Comparison of ENCODE assay signal across 6 cellular contexts in the genomic region with DNA sequence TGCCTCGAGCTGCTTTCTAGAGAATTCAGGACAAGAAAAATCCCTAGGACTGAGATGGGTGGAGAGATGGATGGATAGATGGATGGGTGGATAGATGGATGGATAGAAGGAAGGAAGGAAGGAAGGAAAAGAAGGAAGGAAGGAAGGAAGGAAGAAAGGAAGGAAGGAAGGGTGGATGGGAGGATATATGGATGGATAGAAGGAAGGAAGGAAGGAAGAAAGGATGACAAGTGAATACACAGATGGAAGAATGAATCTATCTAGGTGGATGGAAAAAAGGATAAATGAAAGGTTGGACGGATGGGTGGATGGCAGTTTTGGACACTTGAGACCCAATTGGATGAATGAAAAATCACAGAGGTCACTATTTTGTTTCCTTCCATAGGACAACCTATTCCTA.
"Had no signal": no experiment of that assay in that cellular context is flagged by ENCODE, and none has a peak within 500 bp of the region (broad histone marks: within the 10 kb centered on the region; RNA-seq: fewer than 3 reads in every experiment).

No MANE protein-coding gene starts in this region.

- H3K27ac ChIP-seq: HL-60 had no signal

- FAIRE-seq: HepG2, HTR-8/SVneo had no signal

- ATAC-seq: HepG2 had no signal

- DNase-seq: IMR-90, KBM-7, KG1 had no signal
